In the genomic region with DNA sequence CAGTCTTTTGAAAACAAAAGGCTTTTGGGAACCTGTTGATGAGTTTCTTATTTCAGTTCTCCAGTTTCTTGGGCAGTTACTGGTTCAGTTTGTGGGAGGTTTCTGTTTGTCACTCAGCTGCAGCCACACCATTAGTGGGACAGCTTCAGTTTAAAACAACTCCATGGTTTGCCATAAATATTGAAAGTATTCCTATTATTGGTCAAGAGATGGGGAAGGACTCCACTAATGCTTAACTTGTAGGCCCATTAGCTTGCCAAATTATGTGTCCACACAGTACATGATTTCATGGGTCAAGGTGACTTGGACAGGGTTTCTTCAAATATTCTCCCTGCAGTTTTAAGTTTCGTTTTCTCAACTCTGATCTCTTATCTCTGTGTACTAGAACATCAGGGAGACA, we compare ENCODE assay signal across 32 cellular contexts. TPM values are rescaled to one million over a fixed set of nuclear protein-coding genes. Genes with fewer than 3 reads are reported as not detected.
DNase-seq lines count a peak whose midpoint lies in the region; ATAC-seq lines count a peak whose summit lies in the region.
"Had no signal": no experiment of that assay in that cellular context is flagged by ENCODE, and none has a peak within 500 bp of the region (broad histone marks: within the 10 kb centered on the region; RNA-seq: fewer than 3 reads in every experiment).

No MANE protein-coding gene starts in this region.

- H3K79me2 ChIP-seq in Karpas-422 (ENCODE audit: low read length): no peaks in the 10 kb centered on the region

- peak; percentile 53 for ATAC-seq in GM18502 (IDR thresholded peaks at IDR 0.05; ENCODE audit: poor library complexity, unreplicated experiment)
- ATAC-seq in GM19452 (IDR thresholded peaks at IDR 0.05; ENCODE audit: unreplicated experiment): peak; percentile 50
- peak; percentile 63 for ATAC-seq in HG02678 (IDR thresholded peaks at IDR 0.05; ENCODE audit: unreplicated experiment)
- no peak for ATAC-seq in HG03521 (IDR thresholded peaks at IDR 0.05; ENCODE audit: unreplicated experiment)
- ATAC-seq in GM21447 (IDR thresholded peaks at IDR 0.05; ENCODE audit: unreplicated experiment): no peak
- ATAC-seq in activated CD4-positive, CD25-positive, alpha-beta regulatory T cell treated with anti-CD3 and anti-CD28 coated beads, Interleukin-2, amount 50 U/mL, for 24 hours: no peak
- ATAC-seq: A549, Panc1, T-helper 17 cell had no signal

- H3K4me2 ChIP-seq in Karpas-422 (ENCODE audit: low read depth, low read length, poor library complexity, severe bottlenecking): peak overlapping the region; percentile 26
- H3K4me2 ChIP-seq: A549; BLaER1 treated with 17β-estradiol and CSF1 and Interleukin-3, amounts not matched to agents 10 nM and 100 nM had no signal

- peaks cover 6% of the 10 kb centered on the region for H3K4me1 ChIP-seq in Karpas-422 (ENCODE audit: low read length)
- H3K4me1 ChIP-seq: A549; BLaER1 treated with 17β-estradiol and CSF1 and Interleukin-3, amounts not matched to agents 10 nM and 100 nM; SJSA1; spleen; upper lobe of left lung had no signal

- no peaks in the 10 kb centered on the region for H4K20me1 ChIP-seq in Karpas-422 (ENCODE audit: insufficient read depth, low read depth, low read length)
- H4K20me1 ChIP-seq: BLaER1 treated with 17β-estradiol and CSF1 and Interleukin-3, amounts not matched to agents 10 nM and 100 nM had no signal

- H3K9me3 ChIP-seq in Karpas-422 (ENCODE audit: low read length): no peaks in the 10 kb centered on the region
- H3K9me3 ChIP-seq: A549; BLaER1 treated with 17β-estradiol and CSF1 and Interleukin-3, amounts not matched to agents 10 nM and 100 nM; SJSA1; upper lobe of left lung had no signal

- H3K4me3 ChIP-seq in Karpas-422 (ENCODE audit: low read length): no peak overlapping the region
- H3K4me3 ChIP-seq: A549; BLaER1 treated with 17β-estradiol and CSF1 and Interleukin-3, amounts not matched to agents 10 nM and 100 nM; SJSA1; spleen; upper lobe of left lung had no signal

- no peaks in the 10 kb centered on the region for H3K36me3 ChIP-seq in Karpas-422 (ENCODE audit: insufficient read depth, low read length)
- H3K36me3 ChIP-seq: BLaER1 treated with 17β-estradiol and CSF1 and Interleukin-3, amounts not matched to agents 10 nM and 100 nM; SJSA1; spleen; upper lobe of left lung had no signal

- no peak for DNase-seq in Karpas-422
- no peak for DNase-seq in globus pallidus (ENCODE audit: low spot score)
- DNase-seq: activated CD4-positive, alpha-beta T cell treated with anti-CD3 and anti-CD28 coated beads, Interleukin-2, amount 50 U/mL, for 4 hours; activated naive CD4-positive, alpha-beta T cell treated with Interleukin-2 at 50 U/mL for 16 hours; activated T-cell treated with anti-CD3 and anti-CD28 coated beads for 4 hours; amygdala; Calu3; erythroblast; foreskin melanocyte; HFFc6; midbrain; MV-4-11; NCI-H1694 treated with DMSO at 0.1 percent for 48 hours; NCI-H226; spleen; stimulated activated CD4-positive, alpha-beta T cell treated with anti-CD3 and anti-CD28 coated beads, Interleukin-4, amount 100 ng/mL, for 4 hours; T-helper 17 cell; upper lobe of left lung had no signal

- H3K9ac ChIP-seq in Karpas-422 (ENCODE audit: low read length): no peak overlapping the region
- H3K9ac ChIP-seq: BLaER1 treated with 17β-estradiol and CSF1 and Interleukin-3, amounts not matched to agents 10 nM and 100 nM had no signal

- no peaks in the 10 kb centered on the region for H3K27me3 ChIP-seq in Karpas-422 (ENCODE audit: low read length)
- H3K27me3 ChIP-seq: BLaER1 treated with 17β-estradiol and CSF1 and Interleukin-3, amounts not matched to agents 10 nM and 100 nM; SJSA1; spleen; upper lobe of left lung had no signal

- no peaks in the 10 kb centered on the region for H3K9me2 ChIP-seq in Karpas-422 (replicated peaks; ENCODE audit: insufficient read depth, low read length)

- H3K27ac ChIP-seq in Karpas-422 (ENCODE audit: low read length): no peak overlapping the region
- H3K27ac ChIP-seq: A549; BLaER1 treated with 17β-estradiol and CSF1 and Interleukin-3, amounts not matched to agents 10 nM and 100 nM; SJSA1; spleen; upper lobe of left lung; VCaP had no signal

- 0 out of 2 replicates have a peak overlapping the region, but pooled peaks have one; percentile 39 for H2AFZ ChIP-seq in Karpas-422 (ENCODE audit: low read length)

RNA-seq across cellular contexts. Expression of gene ASIC5, which starts 15.5 kb away (rescaled TPM):
- total RNA-seq in Karpas-422 (2014; rRNA removed; shearing (Covaris generic); ENCODE audit: low replicate concordance): not detected in 2 replicates
- total RNA-seq: Calu3, cardiac septum, G401, HFFc6, pulmonary artery endothelial cell, SJSA1, spleen, T-helper 17 cell, upper lobe of left lung had no signal

RNA-seq across cellular contexts. Expression of gene TDO2, which starts 21.9 kb away (rescaled TPM):
- 2.0 TPM in 1 of 2 replicates, not detected in the other for total RNA-seq in Karpas-422 (2014; rRNA removed; shearing (Covaris generic); ENCODE audit: low replicate concordance)
- total RNA-seq: Calu3, pulmonary artery endothelial cell, T-helper 17 cell had no signal

Comparison
In these comparisons a context has a peak if more than half of its experiments do, and no peak if none do; other contexts are left out.
1. ATAC-seq: peak in GM18502 (single experiment), GM19452 (single experiment) and HG02678 (single experiment); none in HG03521 (single experiment), GM21447 (single experiment) and activated CD4-positive, CD25-positive, alpha-beta regulatory T cell treated with anti-CD3 and anti-CD28 coated beads, Interleukin-2, amount 50 U/mL, for 24 hours (0 of 2).